Comparison of ENCODE assay signal across 1 cellular context in genomic region chr19:54448037-54448773, GRCh38.
TF ChIP-seq lines count a peak whose summit lies in the region.

No MANE protein-coding gene starts in this region.

TF ChIP-seq in K562, 482 proteins besides CTCF, POLR2A, EP300 and RAD21 (continued from another document and continues in another):
- TF ChIP-seq ZFP91 (CRISPR knock-in tag; IDR thresholded peaks at IDR 0.05), result no peak
- no peak for TF ChIP-seq ZBTB9 (CRISPR knock-in tag; IDR thresholded peaks at IDR 0.05)
- TF ChIP-seq ZNF318 (IDR thresholded peaks at IDR 0.05; ENCODE audit: borderline replicate concordance in 1 of 2, low read depth in 1 of 2), result no peak
- no peak for TF ChIP-seq MLX (CRISPR knock-in tag; conservative IDR thresholded peaks at IDR 0.05)
- TF ChIP-seq ZNF785 (CRISPR knock-in tag; IDR thresholded peaks at IDR 0.05), result no peak
- TF ChIP-seq MLLT1 (IDR thresholded peaks at IDR 0.05), result no peak; a peak in 1 of 4 replicates
- no peak for TF ChIP-seq CBX2 (IDR thresholded peaks at IDR 0.05; ENCODE audit: insufficient read depth, low read length, poor library complexity, severe bottlenecking)
- no peak for TF ChIP-seq TAF15 (IDR thresholded peaks at IDR 0.05; ENCODE audit: low read depth, low read length)
- TF ChIP-seq TCF7L2 (IDR thresholded peaks at IDR 0.05; ENCODE audit: low read depth, low read length), result no peak
- TF ChIP-seq ZNF644 (tag; IDR thresholded peaks at IDR 0.05; ENCODE audit: low read depth), result no peak
- no peak for TF ChIP-seq NFYB (IDR thresholded peaks at IDR 0.05; ENCODE audit: extremely low read depth, insufficient read length)
- no peak for TF ChIP-seq TFAP4 (CRISPR knock-in tag; IDR thresholded peaks at IDR 0.05; ENCODE audit: borderline replicate concordance)
- TF ChIP-seq CEBPZ (IDR thresholded peaks at IDR 0.05; ENCODE audit: borderline replicate concordance, low read depth, low read length), result no peak
- no peak for TF ChIP-seq CBX3 (IDR thresholded peaks at IDR 0.05; ENCODE audit: borderline replicate concordance in 1 of 2, low read length in 2 of 2)
- no peak for TF ChIP-seq ZFX (CRISPR knock-in tag; IDR thresholded peaks at IDR 0.05)
- no peak for TF ChIP-seq SIX5 (IDR thresholded peaks at IDR 0.05; ENCODE audit: borderline replicate concordance in 1 of 2, insufficient read depth in 1 of 2, low read depth in 1 of 2, low read length in 2 of 2)
- TF ChIP-seq ARID3B (CRISPR knock-in tag; IDR thresholded peaks at IDR 0.05; ENCODE audit: borderline replicate concordance), result no peak
- no peak for TF ChIP-seq RERE (CRISPR knock-in tag; IDR thresholded peaks at IDR 0.05; ENCODE audit: borderline replicate concordance)
- TF ChIP-seq SUPT5H (IDR thresholded peaks at IDR 0.05), result no peak
- no peak for TF ChIP-seq PRPF4 (IDR thresholded peaks at IDR 0.05; ENCODE audit: insufficient read depth, low read depth, low read length, poor library complexity, severe bottlenecking)
- TF ChIP-seq RBM15 (IDR thresholded peaks at IDR 0.05; ENCODE audit: insufficient read depth, low read length), result no peak
- TF ChIP-seq FOXJ3 (CRISPR knock-in tag; IDR thresholded peaks at IDR 0.05), result no peak
- no peak for TF ChIP-seq ELF4 (CRISPR knock-in tag; IDR thresholded peaks at IDR 0.05)
- TF ChIP-seq NFRKB (IDR thresholded peaks at IDR 0.05; ENCODE audit: low read depth), result no peak; the same call in 1 of the 2 replicates
- TF ChIP-seq NFE2L1 (tag; IDR thresholded peaks at IDR 0.05; ENCODE audit: borderline replicate concordance, low read depth), result no peak
- TF ChIP-seq ZNF311 (CRISPR knock-in tag; IDR thresholded peaks at IDR 0.05), result no peak
- TF ChIP-seq TGIF2 (CRISPR knock-in tag; IDR thresholded peaks at IDR 0.05), result no peak
